Comparison of ENCODE assay signal across 1 cellular context in the genomic region with DNA sequence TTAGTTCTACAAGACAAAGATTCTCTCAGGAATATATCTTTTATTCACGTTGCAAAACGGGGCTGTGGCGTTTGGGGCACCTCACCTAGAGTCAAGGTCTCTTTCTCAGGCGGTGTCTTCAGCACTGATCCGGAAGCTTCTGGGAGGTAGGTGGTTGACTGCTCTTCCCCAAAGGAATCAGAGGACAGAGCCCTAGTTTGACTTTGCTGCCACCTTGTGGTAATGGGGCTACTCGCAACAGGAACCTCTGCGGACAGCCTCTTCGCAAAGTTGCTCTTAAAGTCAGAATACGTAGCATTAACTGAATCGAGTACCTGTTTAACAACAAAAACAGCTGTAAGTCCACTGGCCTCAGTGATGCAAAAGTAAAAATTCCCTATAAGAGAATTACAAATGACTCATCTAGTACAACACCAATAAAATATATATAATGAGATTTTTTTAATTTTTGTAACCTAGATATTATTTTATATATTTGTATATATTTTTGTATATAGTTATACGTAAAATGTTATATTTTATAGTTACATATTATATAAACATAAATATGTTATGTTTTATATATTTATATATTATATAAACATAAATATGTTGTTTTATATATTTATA.
TF ChIP-seq lines count a peak whose summit lies in the region.

No MANE protein-coding gene starts in this region.

TF ChIP-seq in HEK293, 187 proteins besides CTCF, POLR2A, EP300 and RAD21 (continued from another document):
- TF ChIP-seq, protein P1, sequence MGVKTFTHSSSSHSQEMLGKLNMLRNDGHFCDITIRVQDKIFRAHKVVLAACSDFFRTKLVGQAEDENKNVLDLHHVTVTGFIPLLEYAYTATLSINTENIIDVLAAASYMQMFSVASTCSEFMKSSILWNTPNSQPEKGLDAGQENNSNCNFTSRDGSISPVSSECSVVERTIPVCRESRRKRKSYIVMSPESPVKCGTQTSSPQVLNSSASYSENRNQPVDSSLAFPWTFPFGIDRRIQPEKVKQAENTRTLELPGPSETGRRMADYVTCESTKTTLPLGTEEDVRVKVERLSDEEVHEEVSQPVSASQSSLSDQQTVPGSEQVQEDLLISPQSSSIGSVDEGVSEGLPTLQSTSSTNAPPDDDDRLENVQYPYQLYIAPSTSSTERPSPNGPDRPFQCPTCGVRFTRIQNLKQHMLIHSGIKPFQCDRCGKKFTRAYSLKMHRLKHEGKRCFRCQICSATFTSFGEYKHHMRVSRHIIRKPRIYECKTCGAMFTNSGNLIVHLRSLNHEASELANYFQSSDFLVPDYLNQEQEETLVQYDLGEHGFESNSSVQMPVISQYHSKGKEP (tag by site-specific recombination; IDR thresholded peaks at IDR 0.05), result 0 out of 2 replicates have a peak, but pooled peaks have one; percentile 14
- TF ChIP-seq ZNF664 (tag by site-specific recombination; IDR thresholded peaks at IDR 0.05), result no peak
- TF ChIP-seq ZNF140 (tag by site-specific recombination; IDR thresholded peaks at IDR 0.05), result no peak
- TF ChIP-seq ZNF660 (tag by site-specific recombination; IDR thresholded peaks at IDR 0.05), result peak; percentile 63
- peak; percentile 44 for TF ChIP-seq GLIS1 (tag by site-specific recombination; IDR thresholded peaks at IDR 0.05)
- no peak for TF ChIP-seq ZBTB48 (tag by site-specific recombination; IDR thresholded peaks at IDR 0.05)
- TF ChIP-seq ZNF510 (tag by site-specific recombination; IDR thresholded peaks at IDR 0.05; ENCODE audit: insufficient replicate concordance), result no peak
- no peak for TF ChIP-seq YY2 (tag by site-specific recombination; IDR thresholded peaks at IDR 0.05)
- 0 out of 2 replicates have a peak, but pooled peaks have one; percentile 50 for TF ChIP-seq IKZF3 (tag by site-specific recombination; IDR thresholded peaks at IDR 0.05)
- TF ChIP-seq ZNF624 (tag by site-specific recombination; IDR thresholded peaks at IDR 0.05), result no peak
- TF ChIP-seq ZBTB17 (tag by site-specific recombination; IDR thresholded peaks at IDR 0.05), result peak; percentile 92
- TF ChIP-seq, protein P2, sequence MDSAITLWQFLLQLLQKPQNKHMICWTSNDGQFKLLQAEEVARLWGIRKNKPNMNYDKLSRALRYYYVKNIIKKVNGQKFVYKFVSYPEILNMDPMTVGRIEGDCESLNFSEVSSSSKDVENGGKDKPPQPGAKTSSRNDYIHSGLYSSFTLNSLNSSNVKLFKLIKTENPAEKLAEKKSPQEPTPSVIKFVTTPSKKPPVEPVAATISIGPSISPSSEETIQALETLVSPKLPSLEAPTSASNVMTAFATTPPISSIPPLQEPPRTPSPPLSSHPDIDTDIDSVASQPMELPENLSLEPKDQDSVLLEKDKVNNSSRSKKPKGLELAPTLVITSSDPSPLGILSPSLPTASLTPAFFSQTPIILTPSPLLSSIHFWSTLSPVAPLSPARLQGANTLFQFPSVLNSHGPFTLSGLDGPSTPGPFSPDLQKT (IDR thresholded peaks at IDR 0.05; ENCODE audit: borderline replicate concordance, low read depth, low read length), result no peak
- no peak for TF ChIP-seq ZNF558 (tag by site-specific recombination; IDR thresholded peaks at IDR 0.05)
- TF ChIP-seq, protein P3, sequence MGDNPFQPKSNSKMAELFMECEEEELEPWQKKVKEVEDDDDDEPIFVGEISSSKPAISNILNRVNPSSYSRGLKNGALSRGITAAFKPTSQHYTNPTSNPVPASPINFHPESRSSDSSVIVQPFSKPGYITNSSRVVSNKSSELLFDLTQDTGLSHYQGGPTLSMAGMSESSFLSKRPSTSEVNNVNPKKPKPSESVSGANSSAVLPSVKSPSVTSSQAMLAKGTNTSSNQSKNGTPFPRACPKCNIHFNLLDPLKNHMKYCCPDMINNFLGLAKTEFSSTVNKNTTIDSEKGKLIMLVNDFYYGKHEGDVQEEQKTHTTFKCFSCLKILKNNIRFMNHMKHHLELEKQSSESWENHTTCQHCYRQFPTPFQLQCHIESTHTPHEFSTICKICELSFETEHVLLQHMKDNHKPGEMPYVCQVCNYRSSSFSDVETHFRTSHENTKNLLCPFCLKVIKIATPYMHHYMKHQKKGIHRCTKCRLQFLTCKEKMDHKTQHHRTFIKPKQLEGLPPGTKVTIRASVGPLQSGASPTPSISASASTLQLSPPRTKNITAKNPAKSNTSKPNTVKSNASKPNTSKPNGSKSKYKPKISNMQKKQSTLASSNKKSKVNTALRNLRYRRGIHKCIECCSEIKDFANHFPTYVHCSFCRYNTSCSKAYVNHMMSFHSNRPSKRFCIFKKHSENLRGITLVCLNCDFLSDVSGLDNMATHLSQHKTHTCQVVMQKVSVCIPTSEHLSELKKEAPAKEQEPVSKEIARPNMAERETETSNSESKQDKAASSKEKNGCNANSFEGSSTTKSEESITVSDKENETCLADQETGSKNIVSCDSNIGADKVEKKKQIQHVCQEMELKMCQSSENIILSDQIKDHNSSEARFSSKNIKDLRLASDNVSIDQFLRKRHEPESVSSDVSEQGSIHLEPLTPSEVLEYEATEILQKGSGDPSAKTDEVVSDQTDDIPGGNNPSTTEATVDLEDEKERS (tag by site-specific recombination; IDR thresholded peaks at IDR 0.05), result no peak
- TF ChIP-seq, protein P4, sequence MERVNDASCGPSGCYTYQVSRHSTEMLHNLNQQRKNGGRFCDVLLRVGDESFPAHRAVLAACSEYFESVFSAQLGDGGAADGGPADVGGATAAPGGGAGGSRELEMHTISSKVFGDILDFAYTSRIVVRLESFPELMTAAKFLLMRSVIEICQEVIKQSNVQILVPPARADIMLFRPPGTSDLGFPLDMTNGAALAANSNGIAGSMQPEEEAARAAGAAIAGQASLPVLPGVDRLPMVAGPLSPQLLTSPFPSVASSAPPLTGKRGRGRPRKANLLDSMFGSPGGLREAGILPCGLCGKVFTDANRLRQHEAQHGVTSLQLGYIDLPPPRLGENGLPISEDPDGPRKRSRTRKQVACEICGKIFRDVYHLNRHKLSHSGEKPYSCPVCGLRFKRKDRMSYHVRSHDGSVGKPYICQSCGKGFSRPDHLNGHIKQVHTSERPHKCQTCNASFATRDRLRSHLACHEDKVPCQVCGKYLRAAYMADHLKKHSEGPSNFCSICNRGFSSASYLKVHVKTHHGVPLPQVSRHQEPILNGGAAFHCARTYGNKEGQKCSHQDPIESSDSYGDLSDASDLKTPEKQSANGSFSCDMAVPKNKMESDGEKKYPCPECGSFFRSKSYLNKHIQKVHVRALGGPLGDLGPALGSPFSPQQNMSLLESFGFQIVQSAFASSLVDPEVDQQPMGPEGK (tag by site-specific recombination; IDR thresholded peaks at IDR 0.05), result no peak
- TF ChIP-seq TCF7L2 (IDR thresholded peaks at IDR 0.05; ENCODE audit: borderline replicate concordance, low read depth, low read length), result no peak
- TF ChIP-seq ZNF239 (tag by site-specific recombination; IDR thresholded peaks at IDR 0.05), result no peak
- TF ChIP-seq, protein P5, sequence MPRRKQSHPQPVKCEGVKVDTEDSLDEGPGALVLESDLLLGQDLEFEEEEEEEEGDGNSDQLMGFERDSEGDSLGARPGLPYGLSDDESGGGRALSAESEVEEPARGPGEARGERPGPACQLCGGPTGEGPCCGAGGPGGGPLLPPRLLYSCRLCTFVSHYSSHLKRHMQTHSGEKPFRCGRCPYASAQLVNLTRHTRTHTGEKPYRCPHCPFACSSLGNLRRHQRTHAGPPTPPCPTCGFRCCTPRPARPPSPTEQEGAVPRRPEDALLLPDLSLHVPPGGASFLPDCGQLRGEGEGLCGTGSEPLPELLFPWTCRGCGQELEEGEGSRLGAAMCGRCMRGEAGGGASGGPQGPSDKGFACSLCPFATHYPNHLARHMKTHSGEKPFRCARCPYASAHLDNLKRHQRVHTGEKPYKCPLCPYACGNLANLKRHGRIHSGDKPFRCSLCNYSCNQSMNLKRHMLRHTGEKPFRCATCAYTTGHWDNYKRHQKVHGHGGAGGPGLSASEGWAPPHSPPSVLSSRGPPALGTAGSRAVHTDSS (tag by site-specific recombination; IDR thresholded peaks at IDR 0.05), result 0 out of 2 replicates have a peak, but pooled peaks have one; percentile 11
- TF ChIP-seq, protein P6, sequence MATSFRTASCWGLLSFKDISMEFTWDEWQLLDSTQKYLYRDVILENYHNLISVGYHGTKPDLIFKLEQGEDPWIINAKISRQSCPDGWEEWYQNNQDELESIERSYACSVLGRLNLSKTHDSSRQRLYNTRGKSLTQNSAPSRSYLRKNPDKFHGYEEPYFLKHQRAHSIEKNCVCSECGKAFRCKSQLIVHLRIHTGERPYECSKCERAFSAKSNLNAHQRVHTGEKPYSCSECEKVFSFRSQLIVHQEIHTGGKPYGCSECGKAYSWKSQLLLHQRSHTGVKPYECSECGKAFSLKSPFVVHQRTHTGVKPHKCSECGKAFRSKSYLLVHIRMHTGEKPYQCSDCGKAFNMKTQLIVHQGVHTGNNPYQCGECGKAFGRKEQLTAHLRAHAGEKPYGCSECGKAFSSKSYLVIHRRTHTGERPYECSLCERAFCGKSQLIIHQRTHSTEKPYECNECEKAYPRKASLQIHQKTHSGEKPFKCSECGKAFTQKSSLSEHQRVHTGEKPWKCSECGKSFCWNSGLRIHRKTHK (tag by site-specific recombination; IDR thresholded peaks at IDR 0.05), result no peak
- TF ChIP-seq, protein P7, sequence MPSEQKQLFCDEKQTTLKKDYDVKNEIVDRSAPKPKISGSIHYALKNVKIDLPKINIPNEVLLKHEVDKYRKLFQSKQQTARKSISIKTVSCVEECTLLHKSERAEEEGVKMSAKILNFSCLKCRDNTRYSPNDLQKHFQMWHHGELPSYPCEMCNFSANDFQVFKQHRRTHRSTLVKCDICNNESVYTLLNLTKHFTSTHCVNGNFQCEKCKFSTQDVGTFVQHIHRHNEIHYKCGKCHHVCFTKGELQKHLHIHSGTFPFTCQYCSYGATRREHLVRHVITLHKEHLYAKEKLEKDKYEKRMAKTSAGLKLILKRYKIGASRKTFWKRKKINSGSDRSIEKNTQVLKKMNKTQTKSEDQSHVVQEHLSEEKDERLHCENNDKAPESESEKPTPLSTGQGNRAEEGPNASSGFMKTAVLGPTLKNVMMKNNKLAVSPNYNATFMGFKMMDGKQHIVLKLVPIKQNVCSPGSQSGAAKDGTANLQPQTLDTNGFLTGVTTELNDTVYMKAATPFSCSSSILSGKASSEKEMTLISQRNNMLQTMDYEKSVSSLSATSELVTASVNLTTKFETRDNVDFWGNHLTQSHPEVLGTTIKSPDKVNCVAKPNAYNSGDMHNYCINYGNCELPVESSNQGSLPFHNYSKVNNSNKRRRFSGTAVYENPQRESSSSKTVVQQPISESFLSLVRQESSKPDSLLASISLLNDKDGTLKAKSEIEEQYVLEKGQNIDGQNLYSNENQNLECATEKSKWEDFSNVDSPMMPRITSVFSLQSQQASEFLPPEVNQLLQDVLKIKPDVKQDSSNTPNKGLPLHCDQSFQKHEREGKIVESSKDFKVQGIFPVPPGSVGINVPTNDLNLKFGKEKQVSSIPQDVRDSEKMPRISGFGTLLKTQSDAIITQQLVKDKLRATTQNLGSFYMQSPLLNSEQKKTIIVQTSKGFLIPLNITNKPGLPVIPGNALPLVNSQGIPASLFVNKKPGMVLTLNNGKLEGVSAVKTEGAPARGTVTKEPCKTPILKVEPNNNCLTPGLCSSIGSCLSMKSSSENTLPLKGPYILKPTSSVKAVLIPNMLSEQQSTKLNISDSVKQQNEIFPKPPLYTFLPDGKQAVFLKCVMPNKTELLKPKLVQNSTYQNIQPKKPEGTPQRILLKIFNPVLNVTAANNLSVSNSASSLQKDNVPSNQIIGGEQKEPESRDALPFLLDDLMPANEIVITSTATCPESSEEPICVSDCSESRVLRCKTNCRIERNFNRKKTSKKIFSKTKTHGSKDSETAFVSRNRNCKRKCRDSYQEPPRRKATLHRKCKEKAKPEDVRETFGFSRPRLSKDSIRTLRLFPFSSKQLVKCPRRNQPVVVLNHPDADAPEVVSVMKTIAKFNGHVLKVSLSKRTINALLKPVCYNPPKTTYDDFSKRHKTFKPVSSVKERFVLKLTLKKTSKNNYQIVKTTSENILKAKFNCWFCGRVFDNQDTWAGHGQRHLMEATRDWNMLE (tag by site-specific recombination; conservative IDR thresholded peaks at IDR 0.05; ENCODE audit: low read depth), result peak; percentile 32; the same call in 1 of the 2 replicates
